In the genomic region with DNA sequence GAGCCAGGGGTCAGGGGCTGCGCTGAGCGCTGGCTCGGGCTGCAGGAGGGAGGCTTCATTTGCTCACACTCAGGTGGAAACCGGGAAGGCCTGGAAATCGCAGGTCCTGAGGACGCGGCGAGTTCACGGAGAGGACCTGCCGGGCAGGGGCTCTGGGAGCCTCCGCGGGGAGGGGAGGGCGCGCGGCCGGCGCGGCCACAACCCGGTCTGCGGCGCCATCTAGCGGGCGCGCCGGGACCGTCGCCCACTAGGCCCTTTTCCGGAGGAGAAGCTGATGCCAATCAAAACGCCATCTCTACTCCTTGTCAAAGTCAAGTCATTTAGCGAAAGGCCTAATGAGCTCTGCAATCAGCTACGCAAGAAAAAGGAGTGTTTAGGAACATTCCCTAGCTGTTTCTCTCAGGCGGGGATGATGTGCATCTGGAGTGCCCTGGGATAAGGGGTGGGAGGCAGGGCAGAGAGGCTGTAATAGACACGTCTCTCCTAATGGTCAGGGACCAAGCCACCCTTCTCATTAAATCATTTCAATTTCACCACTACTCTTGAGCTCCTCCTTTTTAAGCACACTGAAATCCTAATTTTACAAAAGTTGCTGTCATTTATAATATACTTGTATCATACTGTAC, we compare ENCODE assay signal across 8 cellular contexts.
DNase-seq lines count a peak whose midpoint lies in the region; ATAC-seq, FAIRE-seq and TF ChIP-seq lines count a peak whose summit lies in the region.

No MANE protein-coding gene starts in this region.

- no peak overlapping the region for H3K27ac Mint-ChIP-seq in natural killer cell treated with Interleukin-12 subunit alpha and Interleukin-12 subunit beta and Interleukin-15 and Interleukin-18, amount 100 ng/mL, for 72 hours

- FAIRE-seq in H54 (lab: Jason Lieb, UNC) = no peak

- H3K36me3 ChIP-seq in esophagus squamous epithelium = no peaks in the 10 kb centered on the region
- H3K36me3 ChIP-seq in urinary bladder (ENCODE audit: insufficient read depth) = no peaks in the 10 kb centered on the region

- no peaks in the 10 kb centered on the region for H3K9me3 ChIP-seq in esophagus squamous epithelium

- peak; percentile 40 to 75 (median 70) for TF ChIP-seq CTCF in esophagus squamous epithelium (IDR thresholded peaks at IDR 0.05)

- no peaks in the 10 kb centered on the region for H3K27me3 ChIP-seq in esophagus squamous epithelium

- peak; percentile 69 for ATAC-seq in natural killer cell treated with Interleukin-12 subunit alpha and Interleukin-12 subunit beta and Interleukin-15 and Interleukin-18, amount 100 ng/mL, for 72 hours

- H3K27ac ChIP-seq in esophagus squamous epithelium (no peak overlapping the region), urinary bladder (ENCODE audit: low read depth) (no peak overlapping the region)

- H3K4me1 Mint-ChIP-seq in natural killer cell treated with Interleukin-12 subunit alpha and Interleukin-12 subunit beta and Interleukin-15 and Interleukin-18, amount 100 ng/mL, for 72 hours (ENCODE audit: low read depth in 2 of 2) = peaks cover 0 to 5% of the 10 kb centered on the region in 2 donors

- peak; percentile 89 for DNase-seq in GM03348 (ENCODE audit: low spot score)
- DNase-seq in H54 (ENCODE audit: insufficient read length, low spot score) = peak; percentile 60
- DNase-seq in NCI-H1105 treated with DMSO at 0.1 percent for 48 hours (lab: John Stamatoyannopoulos, UW) = peak; percentile 62
- DNase-seq in activated CD4-positive, alpha-beta T cell treated with anti-CD3 and anti-CD28 coated beads, Interleukin-2, amount 50 U/mL, for 48 hours = peak; percentile 41 to 44
- DNase-seq in esophagus squamous epithelium (lab: John Stamatoyannopoulos, UW) = no peak
- no peak for DNase-seq in natural killer cell treated with Interleukin-12 subunit alpha and Interleukin-12 subunit beta and Interleukin-15 and Interleukin-18, amount 100 ng/mL, for 72 hours (ENCODE audit: low spot score)
- no peak for DNase-seq in central memory CD4-positive, alpha-beta T cell

- peak overlapping the region in 1 of 4 donors; percentile 43 for H3K4me3 ChIP-seq in esophagus squamous epithelium
- peak overlapping the region; percentile 10 for H3K4me3 ChIP-seq in urinary bladder (ENCODE audit: low read depth, low read length)

- no peaks in the 10 kb centered on the region for H3K9me3 Mint-ChIP-seq in natural killer cell treated with Interleukin-12 subunit alpha and Interleukin-12 subunit beta and Interleukin-15 and Interleukin-18, amount 100 ng/mL, for 72 hours

- 11% methylated on average over 8 to 15 of the region's 33 CpGs for WGBS in esophagus squamous epithelium, 2 donors
- 2% methylated on average over 33 of the region's 33 CpGs for WGBS in urinary bladder

- no peak overlapping the region for H3K4me3 Mint-ChIP-seq in natural killer cell treated with Interleukin-12 subunit alpha and Interleukin-12 subunit beta and Interleukin-15 and Interleukin-18, amount 100 ng/mL, for 72 hours

- H3K27me3 Mint-ChIP-seq in natural killer cell treated with Interleukin-12 subunit alpha and Interleukin-12 subunit beta and Interleukin-15 and Interleukin-18, amount 100 ng/mL, for 72 hours = peaks cover 0 to 14% of the 10 kb centered on the region in 2 donors

- TF ChIP-seq POLR2A in H54 (IDR thresholded peaks at IDR 0.05; ENCODE audit: low read depth, low read length) (no peak), esophagus squamous epithelium (IDR thresholded peaks at IDR 0.05) (no peak)

- H3K4me1 ChIP-seq in esophagus squamous epithelium (peaks cover 0 to 6% (median 0%) of the 10 kb centered on the region in 3 donors), urinary bladder (ENCODE audit: insufficient read depth) (no peaks in the 10 kb centered on the region)

- no peaks in the 10 kb centered on the region for H3K36me3 Mint-ChIP-seq in natural killer cell treated with Interleukin-12 subunit alpha and Interleukin-12 subunit beta and Interleukin-15 and Interleukin-18, amount 100 ng/mL, for 72 hours

- intact Hi-C loops in esophagus squamous epithelium (cut with DNase I) = no loop called here

Comparison
In these comparisons a context has a peak if more than half of its experiments do, and no peak if none do; other contexts are left out.
1. DNase-seq: peak in GM03348 (single experiment), H54 (single experiment), NCI-H1105 treated with DMSO at 0.1 percent for 48 hours (single experiment) and activated CD4-positive, alpha-beta T cell treated with anti-CD3 and anti-CD28 coated beads, Interleukin-2, amount 50 U/mL, for 48 hours (2 of 2); none in esophagus squamous epithelium (single experiment), natural killer cell treated with Interleukin-12 subunit alpha and Interleukin-12 subunit beta and Interleukin-15 and Interleukin-18, amount 100 ng/mL, for 72 hours (single experiment) and central memory CD4-positive, alpha-beta T cell (single experiment).